ENCODE assay signal across 11 cellular contexts in genomic region chrX:116204947-116205346, GRCh38. TPM values are rescaled to one million over a fixed set of nuclear protein-coding genes. Genes with fewer than 3 reads are reported as not detected.
DNase-seq lines count a peak whose midpoint lies in the region; ATAC-seq, FAIRE-seq and TF ChIP-seq lines count a peak whose summit lies in the region.
"Had no signal": no experiment of that assay in that cellular context is flagged by ENCODE, and none has a peak within 500 bp of the region (broad histone marks: within the 10 kb centered on the region; RNA-seq: fewer than 3 reads in every experiment).

No MANE protein-coding gene starts in this region.

- peak in 2 of 3 experiments; percentile 29 to 39; a peak in 2 of 6 replicates for TF ChIP-seq CTCF in K562 (IDR thresholded peaks at IDR 0.05 in 2 of 3, conservative IDR thresholded peaks at IDR 0.05 in 1 of 3; ENCODE audit: insufficient read depth in 2 of 3, low read depth in 1 of 3, low read length in 3 of 3)

- no peaks in the 10 kb centered on the region for H4K20me1 ChIP-seq in K562 (replicated peaks; ENCODE audit: control insufficient read depth, insufficient read depth, low read length)
- H4K20me1 ChIP-seq: BLaER1 had no signal

- no peaks in the 10 kb centered on the region for H3K4me1 ChIP-seq in K562 (replicated peaks in 1 of 2; ENCODE audit: control insufficient read depth in 2 of 2, insufficient read depth in 2 of 2, low read length in 2 of 2)
- H3K4me1 ChIP-seq: BLaER1 had no signal

- H3K9me1 ChIP-seq in K562 (ENCODE audit: control insufficient read depth, insufficient read depth, low read length): no peaks in the 10 kb centered on the region

- H3K9me3 ChIP-seq in K562 (replicated peaks; ENCODE audit: control insufficient read depth, insufficient read depth, low read depth, low read length): no peaks in the 10 kb centered on the region
- H3K9me3 ChIP-seq: BLaER1, neutrophil had no signal

- no peak overlapping the region for H3K4me2 ChIP-seq in K562 (ENCODE audit: insufficient read depth, low read length)
- H3K4me2 ChIP-seq: BLaER1 had no signal

- peak; percentile 27 to 64; a peak in 3 of 4 replicates for TF ChIP-seq RAD21 in K562 (CRISPR knock-in tag; conservative IDR thresholded peaks at IDR 0.05 in 1 of 2, IDR thresholded peaks at IDR 0.05 in 1 of 2)

- no peak overlapping the region for H3K9ac ChIP-seq in K562 (ENCODE audit: insufficient read depth in 1 of 2, low read depth in 2 of 2, low read length in 2 of 2)
- H3K9ac ChIP-seq: BLaER1 had no signal

- H3K27me3 ChIP-seq in K562 (ENCODE audit: control insufficient read depth in 2 of 2, insufficient read depth in 2 of 2, low read length in 2 of 2): no peaks in the 10 kb centered on the region
- H3K27me3 ChIP-seq: neutrophil had no signal

- H3K27ac ChIP-seq in K562 (ENCODE audit: extremely low read depth, low read depth, low read length): no peak overlapping the region
- H3K27ac ChIP-seq: BLaER1, neutrophil had no signal

- BruUV-seq in K562 (replicated peaks; lab: Mats Ljungman, UMichigan): no TSS peak

- ATAC-seq in K562: no peak
- ATAC-seq in GM18868 (IDR thresholded peaks at IDR 0.05; ENCODE audit: unreplicated experiment): no peak

- H3K79me2 ChIP-seq in K562 (ENCODE audit: control insufficient read depth, insufficient read depth, low read length): no peaks in the 10 kb centered on the region

- intact Hi-C loops in K562 (cut with micrococcal nuclease): no loop called here

- no peaks in the 10 kb centered on the region for H3K36me3 ChIP-seq in K562 (ENCODE audit: control insufficient read depth, insufficient read depth, low read length)
- H3K36me3 ChIP-seq: BLaER1, neutrophil had no signal

- TF ChIP-seq EP300 in K562 (IDR thresholded peaks at IDR 0.05; ENCODE audit: low read length): no peak

- 0% methylated on average over 3 of the region's 3 CpGs for WGBS in K562 (ENCODE audit: insufficient coverage, low coverage, missing lambda C conversion rate)

- no peak for FAIRE-seq in K562 (lab: Jason Lieb, UNC)
- FAIRE-seq: TTC549 had no signal

- no peak for TF ChIP-seq POLR2A in K562 (conservative IDR thresholded peaks at IDR 0.05)

- in situ Hi-C loops in K562 (cut with MboI): no loop called here

- H3K4me3 ChIP-seq in K562: no peak overlapping the region
- H3K4me3 ChIP-seq: BLaER1 had no signal

- no peak overlapping the region for H2AFZ ChIP-seq in K562 (ENCODE audit: low read depth, low read length)

- POLR2A ChIA-PET in K562 (lab: Yijun Ruan, JAX): interaction anchor here (0.6 kb wide), 1 partner anchor 458 kb away, joined by 5 read pairs; no protein-coding TSS in a partner anchor

- CTCF ChIA-PET in K562 (lab: Yijun Ruan, JAX; ENCODE audit: low intra/inter-chr PET ratio): no interaction called here

- DNase-seq in DMS153 treated with DMSO at 0.1 percent for 48 hours (lab: John Stamatoyannopoulos, UW; ENCODE audit: unreplicated experiment) (peak; percentile 1), DMS153 (lab: John Stamatoyannopoulos, UW) (no peak), M059J (ENCODE audit: low read depth) (peak; percentile 27), K562 (ENCODE audit: extremely low read depth in 1 of 4, low spot score in 3 of 4) (peak in 2 of 4 experiments; percentile 4 to 8), midbrain (lab: John Stamatoyannopoulos, UW) (peak; percentile 21)
- no peak for DNase-seq in activated effector memory CD4-positive, alpha-beta T cell treated with anti-CD3 and anti-CD28 coated beads, Interleukin-2, amount 50 U/mL, for 16 hours
- no peak for DNase-seq in activated CD4-positive, alpha-beta T cell treated with anti-CD3 and anti-CD28 coated beads, Interleukin-2, amount 50 U/mL, for 1 hour

TF ChIP-seq in K562, 482 proteins besides CTCF, POLR2A, EP300 and RAD21:
- TF ChIP-seq GATA2 (CRISPR knock-in tag; IDR thresholded peaks at IDR 0.05) (no peak), SMC3 (conservative IDR thresholded peaks at IDR 0.05; ENCODE audit: insufficient read depth, low read depth, low read length) (0 out of 2 replicates have a peak, but pooled peaks have one; percentile 6)

RNA-seq across cellular contexts. Expression of gene AGTR2, which starts 34.4 kb away (rescaled TPM):
- total RNA-seq in M059J (2014; rRNA removed; shearing (Covaris generic)): not detected in 2 replicates
- not detected in 2 replicates for total RNA-seq in K562 (2011; cell fraction: chromatin; rRNA removed; ENCODE audit: low replicate concordance)
- total RNA-seq in K562 (2011; cell fraction: nucleolus; rRNA removed): not detected in 2 replicates
- total RNA-seq in K562 (2011; cell fraction: nucleoplasm; rRNA removed): not detected in 2 replicates
- total RNA-seq in K562 (2014; rRNA removed) (not detected in 2 replicates), K562 (2014; rRNA removed; fragmentation: Illumina TruSeq; extraction: Trizol) (not detected in 2 replicates), K562 (2015; rRNA removed; fragmentation: Illumina TruSeq; extraction: Trizol) (not detected in 2 replicates), K562 (2021) (not detected in 2 replicates)
- polyA plus RNA-seq in K562 (2011; rRNA removed) (not detected in 2 replicates), K562 (2014; fragmentation: Illumina TruSeq; extraction: Trizol) (not detected in 2 replicates), K562 (2014; fragmentation: Nextera tagmentation; extraction: Ambion mirVana) (not detected), K562 (2014; rRNA removed) (not detected in 2 replicates)
- polyA plus RNA-seq in K562 (2011; cell fraction: cytosol; rRNA removed): not detected in 2 replicates
- polyA plus RNA-seq in K562 (2011; cell fraction: nucleus; rRNA removed): not detected in 2 replicates
- not detected in 2 replicates for polyA plus RNA-seq in K562 (2012)
- polyA minus RNA-seq in K562 (2011; rRNA and poly(A)+ RNA removed): not detected in 2 replicates
- polyA minus RNA-seq in K562 (2011; cell fraction: cytosol; rRNA and poly(A)+ RNA removed): not detected in 2 replicates
- polyA minus RNA-seq in K562 (2011; cell fraction: nucleus; rRNA and poly(A)+ RNA removed): not detected in 2 replicates

Comparison
In these comparisons a context has a peak if more than half of its experiments do, and no peak if none do; other contexts are left out.
1. DNase-seq: peak in DMS153 treated with DMSO at 0.1 percent for 48 hours (single experiment), M059J (single experiment) and midbrain (single experiment); none in DMS153 (single experiment), activated effector memory CD4-positive, alpha-beta T cell treated with anti-CD3 and anti-CD28 coated beads, Interleukin-2, amount 50 U/mL, for 16 hours (single experiment) and activated CD4-positive, alpha-beta T cell treated with anti-CD3 and anti-CD28 coated beads, Interleukin-2, amount 50 U/mL, for 1 hour (single experiment).